28 cellular contexts compared by ENCODE assay signal in genomic region chr17:37322106-37322505, GRCh38. TPM values are rescaled to one million over a fixed set of nuclear protein-coding genes. Genes with fewer than 3 reads are reported as not detected.
"Had no signal": no experiment of that assay in that cellular context is flagged by ENCODE, and none has a peak within 500 bp of the region (broad histone marks: within the 10 kb centered on the region; RNA-seq: fewer than 3 reads in every experiment).

No MANE protein-coding gene starts in this region.

- H3K9me3 Mint-ChIP-seq: activated CD4-positive, alpha-beta T cell treated with anti-CD3 and anti-CD28 coated beads, Interleukin-2, amount 10 ng/mL, durations not matched to agents 24 days and 14 days; activated naive CD4-positive, alpha-beta T cell treated with anti-CD3 and anti-CD28 coated beads for 36 hours; activated naive CD4-positive, alpha-beta T cell treated with anti-CD3 and anti-CD28 coated beads, Interleukin-2, amount 50 U/mL, for 72 hours; activated T-cell treated with anti-CD3 and anti-CD28 coated beads, Interleukin-2, amount 50 U/mL, for 4 hours; activated T-helper 1 cell treated with anti-CD3 and anti-CD28 coated beads, Interleukin-12 subunit alpha, Interleukin-12 subunit beta, Interleukin-2, Interleukin-4 antibody, amounts not matched to agents 30 ng/mL and 10 ng/mL and 1 ng/mL, durations not matched to agents 14 hours and 24 hours and 36 hours; T-cell had no signal

- H3K27ac Mint-ChIP-seq: activated CD4-positive, alpha-beta T cell treated with anti-CD3 and anti-CD28 coated beads, Interleukin-2, amount 10 ng/mL, durations not matched to agents 24 days and 14 days; activated naive CD4-positive, alpha-beta T cell treated with anti-CD3 and anti-CD28 coated beads for 36 hours; activated naive CD4-positive, alpha-beta T cell treated with anti-CD3 and anti-CD28 coated beads, Interleukin-2, amount 50 U/mL, for 72 hours; activated T-helper 1 cell treated with anti-CD3 and anti-CD28 coated beads, Interleukin-12 subunit alpha, Interleukin-12 subunit beta, Interleukin-2, Interleukin-4 antibody, amounts not matched to agents 30 ng/mL and 10 ng/mL and 1 ng/mL, durations not matched to agents 14 hours and 24 hours and 36 hours; T-cell had no signal

- ATAC-seq: activated naive CD4-positive, alpha-beta T cell treated with anti-CD3 and anti-CD28 coated beads, Interleukin-2, amount 50 U/mL, for 72 hours; activated T-cell treated with anti-CD3 and anti-CD28 coated beads, Interleukin-2, amount 50 U/mL, for 4 hours; PC-3; SK-N-SH treated with all-trans-retinoic acid at 6 μM for 48 hours; T-cell had no signal

- H3K27me3 ChIP-seq: ascending aorta, breast epithelium, Peyer's patch, SJSA1 had no signal

- H3K4me1 Mint-ChIP-seq: activated CD4-positive, alpha-beta T cell treated with anti-CD3 and anti-CD28 coated beads, Interleukin-2, amount 10 ng/mL, durations not matched to agents 24 days and 14 days; T-cell had no signal

- H3K9me3 ChIP-seq: ascending aorta, breast epithelium, Peyer's patch, SJSA1 had no signal

- H3K4me1 ChIP-seq: ascending aorta, breast epithelium, Peyer's patch, SJSA1 had no signal

- DNase-seq: activated CD4-positive, alpha-beta T cell treated with anti-CD3 and anti-CD28 coated beads, Interleukin-2, amount 10 ng/mL, durations not matched to agents 24 days and 14 days; activated CD4-positive, alpha-beta T cell treated with anti-CD3 and anti-CD28 coated beads, Interleukin-2, amount 50 U/mL, for 4 hours; activated CD8-positive, alpha-beta memory T cell treated with anti-CD3 and anti-CD28 coated beads, Interleukin-2, amount 50 U/mL, for 4 hours; activated gamma-delta T cell treated with Interleukin-2 at 50 U/mL for 16 hours; activated naive CD4-positive, alpha-beta T cell treated with anti-CD3 and anti-CD28 coated beads for 36 hours; activated T-cell treated with anti-CD3 and anti-CD28 coated beads for 4 hours; activated T-cell treated with anti-CD3 and anti-CD28 coated beads, Interleukin-2, amount 50 U/mL, for 4 hours; NCI-H1105; NCI-H1417 treated with DMSO at 0.1 percent for 48 hours; NCI-H187 treated with DMSO at 0.1 percent for 48 hours; NCI-H2081; NCI-H345; PC-3; Peyer's patch; RPMI8226; SHP77 treated with DMSO at 0.1 percent for 48 hours; T-cell; T-helper 9 cell had no signal

- H3K27ac ChIP-seq: ascending aorta, breast epithelium, Peyer's patch, SJSA1, WERI-Rb-1 had no signal

- H3K4me3 ChIP-seq: ascending aorta, breast epithelium, Peyer's patch, SJSA1 had no signal

- H3K36me3 ChIP-seq: ascending aorta, breast epithelium had no signal

- H3K27me3 Mint-ChIP-seq: activated CD4-positive, alpha-beta T cell treated with anti-CD3 and anti-CD28 coated beads, Interleukin-2, amount 10 ng/mL, durations not matched to agents 24 days and 14 days; T-cell had no signal

- H3K4me3 Mint-ChIP-seq: activated CD4-positive, alpha-beta T cell treated with anti-CD3 and anti-CD28 coated beads, Interleukin-2, amount 10 ng/mL, durations not matched to agents 24 days and 14 days; activated naive CD4-positive, alpha-beta T cell treated with anti-CD3 and anti-CD28 coated beads for 36 hours; activated T-cell treated with anti-CD3 and anti-CD28 coated beads, Interleukin-2, amount 50 U/mL, for 4 hours; activated T-helper 1 cell treated with anti-CD3 and anti-CD28 coated beads, Interleukin-12 subunit alpha, Interleukin-12 subunit beta, Interleukin-2, Interleukin-4 antibody, amounts not matched to agents 30 ng/mL and 10 ng/mL and 1 ng/mL, durations not matched to agents 14 hours and 24 hours and 36 hours; T-cell had no signal

RNA-seq across cellular contexts. Expression of gene C17orf78, which starts 53.7 kb away (rescaled TPM):
- total RNA-seq: activated CD4-positive, alpha-beta T cell treated with anti-CD3 and anti-CD28 coated beads, Interleukin-2, amount 10 ng/mL, durations not matched to agents 24 days and 14 days; activated naive CD4-positive, alpha-beta T cell treated with anti-CD3 and anti-CD28 coated beads for 36 hours; activated naive CD4-positive, alpha-beta T cell treated with anti-CD3 and anti-CD28 coated beads, Interleukin-2, amount 50 U/mL, for 72 hours; activated T-cell treated with anti-CD3 and anti-CD28 coated beads, Interleukin-2, amount 50 U/mL, for 4 hours; activated T-helper 1 cell treated with anti-CD3 and anti-CD28 coated beads, Interleukin-12 subunit alpha, Interleukin-12 subunit beta, Interleukin-2, Interleukin-4 antibody, amounts not matched to agents 30 ng/mL and 10 ng/mL and 1 ng/mL, durations not matched to agents 14 hours and 24 hours and 36 hours; ascending aorta; breast epithelium; cardiac septum; MCF 10A; NCI-H460; PC-3; SJSA1; T-cell had no signal
